14 cellular contexts compared by ENCODE assay signal in genomic region chr3:8677258-8677657, GRCh38. TPM values are rescaled to one million over a fixed set of nuclear protein-coding genes. Genes with fewer than 3 reads are reported as not detected.
"Had no signal": no experiment of that assay in that cellular context is flagged by ENCODE, and none has a peak within 500 bp of the region (broad histone marks: within the 10 kb centered on the region; RNA-seq: fewer than 3 reads in every experiment).

No MANE protein-coding gene starts in this region.

RNA-seq across cellular contexts. Expression of gene SSUH2, which starts 32.7 kb away (rescaled TPM):
- total RNA-seq: naive thymus-derived CD8-positive, alpha-beta T cell; natural killer cell treated with Interleukin-12 subunit alpha and Interleukin-12 subunit beta and Interleukin-15 and Interleukin-18, amount 100 ng/mL, for 72 hours; osteoblast; renal cortical epithelial cell; vagina had no signal
- polyA plus RNA-seq: naive thymus-derived CD8-positive, alpha-beta T cell had no signal

RNA-seq across cellular contexts. Expression of gene CAV3, which starts 56.3 kb away (rescaled TPM):
- total RNA-seq: naive thymus-derived CD8-positive, alpha-beta T cell; natural killer cell treated with Interleukin-12 subunit alpha and Interleukin-12 subunit beta and Interleukin-15 and Interleukin-18, amount 100 ng/mL, for 72 hours; occipital lobe; osteoblast; progenitor cell of endocrine pancreas; renal cortical epithelial cell; right lobe of liver; sigmoid colon; subcutaneous adipose tissue; temporal lobe; thoracic aorta; thyroid gland; ureter; vagina had no signal
- polyA plus RNA-seq: naive thymus-derived CD8-positive, alpha-beta T cell had no signal
